Comparison of ENCODE assay signal across 22 cellular contexts in genomic region chr6:53328375-53328774, GRCh38. TPM values are rescaled to one million over a fixed set of nuclear protein-coding genes. Genes with fewer than 3 reads are reported as not detected.
DNase-seq lines count a peak whose midpoint lies in the region; ATAC-seq and TF ChIP-seq lines count a peak whose summit lies in the region.
"Had no signal": no experiment of that assay in that cellular context is flagged by ENCODE, and none has a peak within 500 bp of the region (broad histone marks: within the 10 kb centered on the region; RNA-seq: fewer than 3 reads in every experiment).

No MANE protein-coding gene starts in this region.

- no peaks in the 10 kb centered on the region for H4K20me1 ChIP-seq in OCI-LY1 (ENCODE audit: insufficient read depth, low read length)

- H3K36me3 Mint-ChIP-seq in activated CD4-positive, alpha-beta memory T cell treated with anti-CD3 and anti-CD28 coated beads for 36 hours, result peaks cover 20% of the 10 kb centered on the region
- peaks cover 59% of the 10 kb centered on the region for H3K36me3 Mint-ChIP-seq in activated CD4-positive, alpha-beta memory T cell treated with anti-CD3 and anti-CD28 coated beads, Interleukin-2, amount 10 ng/mL, durations not matched to agents 7 days and 5 days (ENCODE audit: low read depth)
- H3K36me3 Mint-ChIP-seq in chondrocyte (ENCODE audit: low read depth) (no peaks in the 10 kb centered on the region), immature natural killer cell (peaks cover 0 to 3% (median 0%) of the 10 kb centered on the region in 3 donors)
- H3K36me3 Mint-ChIP-seq in stimulated activated memory B cell treated with anti-CD40 and anti-IgM and Interleukin-4, amounts not matched to agents 10 μg/mL and 1 μg/mL and 100 μg/mL, for 72 hours, result peaks cover 45% of the 10 kb centered on the region

- CTCF ChIA-PET in activated CD4-positive, alpha-beta memory T cell treated with anti-CD3 and anti-CD28 coated beads for 36 hours (lab: Charles Lee), result interaction anchor here (0.8 to 1.1 kb wide), 3 partner anchors 10 to 20 kb away, joined by 3 to 4 read pairs (median 3); partner anchors contain the start of gene ELOVL5
- CTCF ChIA-PET in activated CD4-positive, alpha-beta memory T cell treated with anti-CD3 and anti-CD28 coated beads, Interleukin-2, amount 10 ng/mL, durations not matched to agents 7 days and 5 days (lab: Charles Lee), result no interaction called here

- H2AFZ ChIP-seq in OCI-LY1 (ENCODE audit: low read length), result no peak overlapping the region
- H2AFZ ChIP-seq: parathyroid adenoma had no signal

- peak overlapping the region; percentile 46 for H3K27ac Mint-ChIP-seq in activated CD4-positive, alpha-beta memory T cell treated with anti-CD3 and anti-CD28 coated beads for 36 hours
- no peak overlapping the region for H3K27ac Mint-ChIP-seq in activated CD4-positive, alpha-beta memory T cell treated with anti-CD3 and anti-CD28 coated beads, Interleukin-2, amount 10 ng/mL, durations not matched to agents 7 days and 5 days
- H3K27ac Mint-ChIP-seq in chondrocyte (ENCODE audit: unreplicated experiment) (peak overlapping the region; percentile 96), immature natural killer cell (peak overlapping the region in 1 of 6 donors; percentile 54)
- H3K27ac Mint-ChIP-seq in stimulated activated memory B cell treated with anti-CD40 and anti-IgM and Interleukin-4, amounts not matched to agents 10 μg/mL and 1 μg/mL and 100 μg/mL, for 72 hours, result peak overlapping the region; percentile 72

- H3K9me3 Mint-ChIP-seq in activated CD4-positive, alpha-beta memory T cell treated with anti-CD3 and anti-CD28 coated beads for 36 hours, result peaks cover 3% of the 10 kb centered on the region
- peaks cover 2% of the 10 kb centered on the region for H3K9me3 Mint-ChIP-seq in activated CD4-positive, alpha-beta memory T cell treated with anti-CD3 and anti-CD28 coated beads, Interleukin-2, amount 10 ng/mL, durations not matched to agents 7 days and 5 days
- H3K9me3 Mint-ChIP-seq in chondrocyte (ENCODE audit: low read depth) (no peaks in the 10 kb centered on the region), immature natural killer cell (no peaks in the 10 kb centered on the region)
- no peaks in the 10 kb centered on the region for H3K9me3 Mint-ChIP-seq in stimulated activated memory B cell treated with anti-CD40 and anti-IgM and Interleukin-4, amounts not matched to agents 10 μg/mL and 1 μg/mL and 100 μg/mL, for 72 hours

- H3K27ac ChIP-seq in OCI-LY1 (ENCODE audit: low read depth, low read length, poor library complexity, severe bottlenecking), result peak overlapping the region; percentile 41
- H3K27ac ChIP-seq: BLaER1 treated with 17β-estradiol and CSF1 and Interleukin-3, amounts not matched to agents 10 nM and 100 nM; lower lobe of right lung; parathyroid adenoma; suprapubic skin; VCaP had no signal

- peak overlapping the region; percentile 19; the same call in 1 of the 2 replicates for H3K4me2 ChIP-seq in OCI-LY1 (ENCODE audit: low read length)
- H3K4me2 ChIP-seq: BLaER1 treated with 17β-estradiol and CSF1 and Interleukin-3, amounts not matched to agents 10 nM and 100 nM had no signal

- no peaks in the 10 kb centered on the region for H3F3A ChIP-seq in OCI-LY1 (ENCODE audit: insufficient read depth, low read length)

- no peaks in the 10 kb centered on the region for H3K27me3 Mint-ChIP-seq in activated CD4-positive, alpha-beta memory T cell treated with anti-CD3 and anti-CD28 coated beads for 36 hours
- H3K27me3 Mint-ChIP-seq in activated CD4-positive, alpha-beta memory T cell treated with anti-CD3 and anti-CD28 coated beads, Interleukin-2, amount 10 ng/mL, durations not matched to agents 7 days and 5 days, result no peaks in the 10 kb centered on the region
- no peaks in the 10 kb centered on the region for H3K27me3 Mint-ChIP-seq in chondrocyte (ENCODE audit: low read depth)
- no peaks in the 10 kb centered on the region for H3K27me3 Mint-ChIP-seq in stimulated activated memory B cell treated with anti-CD40 and anti-IgM and Interleukin-4, amounts not matched to agents 10 μg/mL and 1 μg/mL and 100 μg/mL, for 72 hours
- H3K27me3 Mint-ChIP-seq in immature natural killer cell (ENCODE audit: low read depth in 3 of 3), result peaks cover 0 to 3% (median 3%) of the 10 kb centered on the region in 3 donors

- no peak overlapping the region for H3K4me3 Mint-ChIP-seq in activated CD4-positive, alpha-beta memory T cell treated with anti-CD3 and anti-CD28 coated beads for 36 hours
- H3K4me3 Mint-ChIP-seq in activated CD4-positive, alpha-beta memory T cell treated with anti-CD3 and anti-CD28 coated beads, Interleukin-2, amount 10 ng/mL, durations not matched to agents 7 days and 5 days, result no peak overlapping the region
- no peak overlapping the region for H3K4me3 Mint-ChIP-seq in chondrocyte (ENCODE audit: unreplicated experiment)
- H3K4me3 Mint-ChIP-seq in stimulated activated memory B cell treated with anti-CD40 and anti-IgM and Interleukin-4, amounts not matched to agents 10 μg/mL and 1 μg/mL and 100 μg/mL, for 72 hours, result no peak overlapping the region
- H3K4me3 Mint-ChIP-seq in immature natural killer cell, result no peak overlapping the region

- no peak for TF ChIP-seq CTCF in OCI-LY1 (IDR thresholded peaks at IDR 0.05; ENCODE audit: low read length)
- no peak for TF ChIP-seq CTCF in chondrocyte (IDR thresholded peaks at IDR 0.05)

- POLR2A ChIA-PET in activated CD4-positive, alpha-beta memory T cell treated with anti-CD3 and anti-CD28 coated beads for 36 hours (lab: Charles Lee), result interaction anchor here (0.8 to 1.3 kb wide), 2 partner anchors 16 to 19 kb away, joined by 3 read pairs; no protein-coding TSS in a partner anchor
- POLR2A ChIA-PET in activated CD4-positive, alpha-beta memory T cell treated with anti-CD3 and anti-CD28 coated beads, Interleukin-2, amount 10 ng/mL, durations not matched to agents 7 days and 5 days (lab: Charles Lee), result interaction anchor here (1.0 to 2.0 kb wide), 3 partner anchors 10 to 16 kb away, joined by 3 to 7 read pairs (median 3); no protein-coding TSS in a partner anchor

- no peaks in the 10 kb centered on the region for H3K27me3 ChIP-seq in OCI-LY1 (ENCODE audit: insufficient read depth, low read length)
- H3K27me3 ChIP-seq: BLaER1 treated with 17β-estradiol and CSF1 and Interleukin-3, amounts not matched to agents 10 nM and 100 nM; suprapubic skin had no signal

- no peak for ATAC-seq in stimulated activated memory B cell treated with anti-CD40 and anti-IgM and Interleukin-4, amounts not matched to agents 10 μg/mL and 1 μg/mL and 100 μg/mL, for 72 hours
- ATAC-seq: lower lobe of right lung, Right ventricle myocardium inferior had no signal

- H3K4me3 ChIP-seq in OCI-LY1 (ENCODE audit: low read depth, low read length, poor library complexity, severe bottlenecking), result no peak overlapping the region
- H3K4me3 ChIP-seq: BLaER1 treated with 17β-estradiol and CSF1 and Interleukin-3, amounts not matched to agents 10 nM and 100 nM; lower lobe of right lung; suprapubic skin had no signal

- peaks cover 34% of the 10 kb centered on the region for H3K4me1 ChIP-seq in OCI-LY1 (ENCODE audit: insufficient read depth, low read length, severe bottlenecking)
- H3K4me1 ChIP-seq: parathyroid adenoma had no signal

- peaks cover 97% of the 10 kb centered on the region for H3K79me2 ChIP-seq in OCI-LY1 (ENCODE audit: insufficient read depth, low read length)
- H3K79me2 ChIP-seq: parathyroid adenoma had no signal

- peaks cover 26% of the 10 kb centered on the region for H3K36me3 ChIP-seq in OCI-LY1 (ENCODE audit: insufficient read depth, low read length)
- H3K36me3 ChIP-seq: lower lobe of right lung, suprapubic skin had no signal

- DNase-seq in activated CD4-positive, alpha-beta memory T cell treated with anti-CD3 and anti-CD28 coated beads for 36 hours, result no peak
- no peak for DNase-seq in activated CD4-positive, alpha-beta memory T cell treated with anti-CD3 and anti-CD28 coated beads, Interleukin-2, amount 10 ng/mL, durations not matched to agents 7 days and 5 days
- DNase-seq in chondrocyte (ENCODE audit: low spot score) (no peak), immature natural killer cell (no peak), OCI-M1 (lab: John Stamatoyannopoulos, UW) (no peak), NCI-H2107 (lab: John Stamatoyannopoulos, UW) (no peak)
- DNase-seq: 8988T; activated effector memory CD4-positive, alpha-beta T cell treated with Interleukin-2 at 50 U/mL for 16 hours; anterior cingulate cortex; effector CD4-positive, alpha-beta T cell; head of caudate nucleus; lower lobe of right lung; NCI-H1694 treated with DMSO at 0.1 percent for 48 hours; NCI-H345; NK-92 treated with Interleukin-12 subunit alpha and Interleukin-12 subunit beta, amount 100 ng/mL, for 24 hours had no signal

- peaks cover 77% of the 10 kb centered on the region for H3K4me1 Mint-ChIP-seq in activated CD4-positive, alpha-beta memory T cell treated with anti-CD3 and anti-CD28 coated beads for 36 hours (ENCODE audit: low read depth)
- peaks cover 64% of the 10 kb centered on the region for H3K4me1 Mint-ChIP-seq in activated CD4-positive, alpha-beta memory T cell treated with anti-CD3 and anti-CD28 coated beads, Interleukin-2, amount 10 ng/mL, durations not matched to agents 7 days and 5 days
- peaks cover 51% of the 10 kb centered on the region for H3K4me1 Mint-ChIP-seq in chondrocyte (ENCODE audit: low read depth)
- H3K4me1 Mint-ChIP-seq in stimulated activated memory B cell treated with anti-CD40 and anti-IgM and Interleukin-4, amounts not matched to agents 10 μg/mL and 1 μg/mL and 100 μg/mL, for 72 hours, result peaks cover 80% of the 10 kb centered on the region
- peaks cover 64 to 79% of the 10 kb centered on the region in 2 donors for H3K4me1 Mint-ChIP-seq in immature natural killer cell

- H3K9ac ChIP-seq in OCI-LY1 (ENCODE audit: low read length), result no peak overlapping the region
- H3K9ac ChIP-seq: BLaER1 treated with 17β-estradiol and CSF1 and Interleukin-3, amounts not matched to agents 10 nM and 100 nM; parathyroid adenoma had no signal

- H3K9me2 ChIP-seq in OCI-LY1 (ENCODE audit: low read depth, low read length), result no peaks in the 10 kb centered on the region

- intact Hi-C loops in activated CD4-positive, alpha-beta memory T cell treated with anti-CD3 and anti-CD28 coated beads for 36 hours (cut with micrococcal nuclease), result no loop called here

- 0 out of 2 replicates have a peak, but pooled peaks cover 4% of the 10 kb centered on the region for H3K9me3 ChIP-seq in OCI-LY1 (ENCODE audit: low read length)
- H3K9me3 ChIP-seq: lower lobe of right lung, suprapubic skin had no signal

RNA-seq across cellular contexts. Expression of gene ELOVL5, which starts 20.4 kb away (rescaled TPM):
- 100 to 1,000 TPM; 112 to 121 TPM for total RNA-seq in activated CD4-positive, alpha-beta memory T cell treated with anti-CD3 and anti-CD28 coated beads for 36 hours
- total RNA-seq in activated CD4-positive, alpha-beta memory T cell treated with anti-CD3 and anti-CD28 coated beads, Interleukin-2, amount 10 ng/mL, durations not matched to agents 7 days and 5 days, result 100 to 1,000 TPM; 157 to 162 TPM
- 95.1 to 127 TPM (median 102 TPM) in 3 replicates for total RNA-seq in chondrocyte
- 10 to 100 TPM; 45.4 to 85.2 (median 63.0) TPM for polyA plus RNA-seq in immature natural killer cell
